In the genomic region with DNA sequence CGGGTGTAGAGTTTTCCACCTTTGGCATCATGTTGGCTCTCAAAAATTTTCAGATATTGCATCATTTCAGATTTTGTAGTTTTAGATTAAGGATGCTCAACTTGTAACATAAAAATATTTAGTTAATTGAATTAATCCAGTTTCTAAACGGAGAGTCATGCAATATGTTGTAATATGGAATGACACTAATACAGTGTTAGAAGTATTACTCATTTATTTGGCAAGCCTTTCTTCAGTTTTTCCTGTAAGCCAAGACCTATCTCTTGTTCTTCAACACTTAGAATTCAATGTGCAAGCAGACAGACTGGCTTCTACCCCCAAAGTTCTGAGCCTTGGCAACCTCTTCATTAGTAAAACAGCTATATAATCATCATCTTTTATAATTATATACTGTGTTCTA, we compare ENCODE assay signal across 23 cellular contexts.
DNase-seq lines count a peak whose midpoint lies in the region; ATAC-seq and TF ChIP-seq lines count a peak whose summit lies in the region.
"Had no signal": no experiment of that assay in that cellular context is flagged by ENCODE, and none has a peak within 500 bp of the region (broad histone marks: within the 10 kb centered on the region; RNA-seq: fewer than 3 reads in every experiment).

No MANE protein-coding gene starts in this region.

- H3K27ac Mint-ChIP-seq in CD14-positive monocyte: no peak overlapping the region
- H3K27ac Mint-ChIP-seq: CD4-positive, alpha-beta memory T cell had no signal

- H3K27me3 Mint-ChIP-seq in CD14-positive monocyte (ENCODE audit: low read depth in 3 of 3): peaks cover 0 to 2% (median 0%) of the 10 kb centered on the region in 3 donors
- H3K27me3 Mint-ChIP-seq: CD4-positive, alpha-beta memory T cell had no signal

- TF ChIP-seq CTCF in epithelial cell of esophagus (IDR thresholded peaks at IDR 0.05; ENCODE audit: insufficient read depth, low read depth, low read length, missing control alignments): no peak
- TF ChIP-seq CTCF in CD14-positive monocyte (IDR thresholded peaks at IDR 0.05): no peak

- H3K4me3 ChIP-seq in epithelial cell of esophagus (ENCODE audit: low read length): no peak overlapping the region
- H3K4me3 ChIP-seq: A549, BLaER1 had no signal

- ATAC-seq in HG03378 (IDR thresholded peaks at IDR 0.05; ENCODE audit: unreplicated experiment): no peak
- no peak for ATAC-seq in GM18502 (IDR thresholded peaks at IDR 0.05; ENCODE audit: poor library complexity, unreplicated experiment)
- ATAC-seq: A549 had no signal

- no peaks in the 10 kb centered on the region for H3K4me1 Mint-ChIP-seq in CD14-positive monocyte
- H3K4me1 Mint-ChIP-seq: CD4-positive, alpha-beta memory T cell had no signal

- peak; percentile 31 for DNase-seq in AG20443 (ENCODE audit: low spot score)
- peak; percentile 15 for DNase-seq in HCEC 1CT
- peak; percentile 31 for DNase-seq in epithelial cell of esophagus (ENCODE audit: low read depth)
- DNase-seq in fibroblast of the conjunctiva (ENCODE audit: low read depth): peak; percentile 37
- no peak for DNase-seq in ureter (ENCODE audit: low spot score)
- DNase-seq in CD14-positive monocyte (ENCODE audit: low spot score): no peak
- DNase-seq: Caco-2; CD4-positive, alpha-beta memory T cell; DMS 273 treated with DMSO at 0.1 percent for 48 hours; DMS79 treated with DMSO at 0.1 percent for 48 hours; KBM-7; NCI-H1105; NCI-H146; NCI-H2081; NCI-H2171; NCI-H446; NCI-H526 treated with DMSO at 0.1 percent for 48 hours; RPMI8226; SHP77 had no signal

- no peaks in the 10 kb centered on the region for H3K36me3 Mint-ChIP-seq in CD14-positive monocyte
- H3K36me3 Mint-ChIP-seq: CD4-positive, alpha-beta memory T cell had no signal

- intact Hi-C loops in CD14-positive monocyte (cut with micrococcal nuclease): no loop called here

- H3K4me3 Mint-ChIP-seq in CD14-positive monocyte: no peak overlapping the region
- H3K4me3 Mint-ChIP-seq: CD4-positive, alpha-beta memory T cell had no signal

- H3K9me3 Mint-ChIP-seq in CD14-positive monocyte: peaks cover 0 to 5% (median 0%) of the 10 kb centered on the region in 7 donors

Comparison
In these comparisons a context has a peak if more than half of its experiments do, and no peak if none do; other contexts are left out.
1. DNase-seq: peak in AG20443 (single experiment), HCEC 1CT (single experiment), epithelial cell of esophagus (single experiment) and fibroblast of the conjunctiva (single experiment); none in ureter (single experiment) and CD14-positive monocyte (single experiment).